Comparison of ENCODE assay signal across 1 cellular context in the genomic region with DNA sequence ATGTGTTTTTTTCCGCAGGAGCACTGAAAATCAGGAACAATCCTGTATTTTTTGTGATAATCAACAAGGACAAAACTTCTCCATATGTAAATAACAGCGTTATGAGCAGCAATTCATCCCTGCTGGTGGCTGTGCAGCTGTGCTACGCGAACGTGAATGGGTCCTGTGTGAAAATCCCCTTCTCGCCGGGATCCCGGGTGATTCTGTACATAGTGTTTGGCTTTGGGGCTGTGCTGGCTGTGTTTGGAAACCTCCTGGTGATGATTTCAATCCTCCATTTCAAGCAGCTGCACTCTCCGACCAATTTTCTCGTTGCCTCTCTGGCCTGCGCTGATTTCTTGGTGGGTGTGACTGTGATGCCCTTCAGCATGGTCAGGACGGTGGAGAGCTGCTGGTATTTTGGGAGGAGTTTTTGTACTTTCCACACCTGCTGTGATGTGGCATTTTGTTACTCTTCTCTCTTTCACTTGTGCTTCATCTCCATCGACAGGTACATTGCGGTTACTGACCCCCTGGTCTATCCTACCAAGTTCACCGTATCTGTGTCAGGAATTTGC.
TF ChIP-seq lines count a peak whose summit lies in the region.

TAAR6 (plus strand) TSS at position 102 of the 557 bp plus-strand sequence; CDS start at position 102, 0 bp downstream.

TF ChIP-seq in WTC11, 78 proteins besides CTCF, POLR2A, EP300 and RAD21 (continued from another document):
- TF ChIP-seq ZBTB43 (CRISPR knock-in tag; IDR thresholded peaks at IDR 0.05) (no peak), TEAD4 (CRISPR knock-in tag; IDR thresholded peaks at IDR 0.05) (no peak), EMX1 (CRISPR knock-in tag; IDR thresholded peaks at IDR 0.05) (no peak)
